In genomic region chr17:4934173-4934979, GRCh38 we compare ENCODE assay signal across 8 cellular contexts. TPM values are rescaled to one million over a fixed set of nuclear protein-coding genes. Genes with fewer than 3 reads are reported as not detected.
DNase-seq lines count a peak whose midpoint lies in the region; ATAC-seq and TF ChIP-seq lines count a peak whose summit lies in the region.

No MANE protein-coding gene starts in this region.

- H3K36me3 ChIP-seq in hepatocyte (replicated peaks; ENCODE audit: insufficient read depth, low read depth) (no peaks in the 10 kb centered on the region), thyroid gland (peaks cover 9 to 15% of the 10 kb centered on the region in 2 donors)

- ATAC-seq in WTC11, result peak; percentile 81
- ATAC-seq in HG02571 (IDR thresholded peaks at IDR 0.05; ENCODE audit: unreplicated experiment), result no peak
- no peak for ATAC-seq in HG03108 (IDR thresholded peaks at IDR 0.05; ENCODE audit: unreplicated experiment)

- H2AFZ ChIP-seq in hepatocyte, result no peak overlapping the region

- H3K9me3 ChIP-seq in hepatocyte (ENCODE audit: low read depth) (no peaks in the 10 kb centered on the region), thyroid gland (no peaks in the 10 kb centered on the region)

- WGBS in hepatocyte (ENCODE audit: low lambda C conversion rate, missing lambda C conversion rate), result 55% methylated on average over 14 of the region's 14 CpGs
- WGBS in thyroid gland, 2 donors, result 29 to 35% methylated on average over 13 to 14 of the region's 14 CpGs

- no peak overlapping the region for H3K4me2 ChIP-seq in hepatocyte

- DNase-seq in GF-D8 (lab: John Stamatoyannopoulos, UW), result peak; percentile 57
- DNase-seq in HT1080 (ENCODE audit: low read depth), result peak; percentile 82
- peak; percentile 50 for DNase-seq in WTC11 (ENCODE audit: low spot score)
- peak; percentile 34 for DNase-seq in hepatocyte (ENCODE audit: low spot score)
- peak; percentile 19 to 40 for DNase-seq in thyroid gland
- DNase-seq in amniotic stem cell (lab: John Stamatoyannopoulos, UW), result no peak

- H3K9me3 Mint-ChIP-seq in WTC11, result no peaks in the 10 kb centered on the region

- H3K79me2 ChIP-seq in hepatocyte, result peaks cover 22% of the 10 kb centered on the region

- intact Hi-C loops in thyroid gland (cut with DNase I), result no loop called here

- H3K4me1 Mint-ChIP-seq in WTC11, result peaks cover 18% of the 10 kb centered on the region

- POLR2A ChIA-PET in WTC11 (lab: Charles Lee), result no interaction called here

- H3K27me3 ChIP-seq in hepatocyte (no peaks in the 10 kb centered on the region), thyroid gland (no peaks in the 10 kb centered on the region)

- H3K4me3 ChIP-seq in hepatocyte (no peak overlapping the region), thyroid gland (replicated peaks in 1 of 3) (no peak overlapping the region)

- no peaks in the 10 kb centered on the region for H3K9me2 ChIP-seq in hepatocyte (replicated peaks; ENCODE audit: insufficient read depth)

- H3K36me3 Mint-ChIP-seq in WTC11, result peaks cover 23% of the 10 kb centered on the region

- H3K4me3 Mint-ChIP-seq in WTC11, result no peak overlapping the region

- no peak for TF ChIP-seq CTCF in WTC11 (IDR thresholded peaks at IDR 0.05)
- peak; percentile 17 for TF ChIP-seq CTCF in hepatocyte (IDR thresholded peaks at IDR 0.05; ENCODE audit: poor library complexity)
- TF ChIP-seq CTCF in thyroid gland (IDR thresholded peaks at IDR 0.05), result no peak

- TF ChIP-seq POLR2A in thyroid gland (IDR thresholded peaks at IDR 0.05), result no peak

- no peak overlapping the region; the same call in 1 of the 2 replicates for H3K27ac Mint-ChIP-seq in WTC11

- peaks cover 12% of the 10 kb centered on the region for H3K4me1 ChIP-seq in hepatocyte (ENCODE audit: insufficient read depth)
- H3K4me1 ChIP-seq in thyroid gland, result peaks cover 10 to 21% of the 10 kb centered on the region in 2 donors

- no peaks in the 10 kb centered on the region for H4K20me1 ChIP-seq in hepatocyte (ENCODE audit: insufficient read depth, poor library complexity, severe bottlenecking)

- no peaks in the 10 kb centered on the region for H3K27me3 Mint-ChIP-seq in WTC11 (ENCODE audit: low read depth)

- CTCF ChIA-PET in WTC11 (lab: Charles Lee), result interaction anchor here (0.5 to 3.3 kb wide), 10 partner anchors 10 to 128 kb away, joined by 3 to 39 read pairs (median 5); partner anchors contain the start of genes CAMTA2, CHRNE and SPAG7

- H3K27ac ChIP-seq in hepatocyte (no peak overlapping the region), thyroid gland (no peak overlapping the region)

TF ChIP-seq in WTC11, 78 proteins besides CTCF, POLR2A, EP300 and RAD21:
- 0 out of 2 replicates have a peak, but pooled peaks have one; percentile 16 for TF ChIP-seq GABPB1 (CRISPR knock-in tag; IDR thresholded peaks at IDR 0.05)
- 0 out of 2 replicates have a peak, but pooled peaks have one; percentile 53 for TF ChIP-seq ZNF281 (CRISPR knock-in tag; IDR thresholded peaks at IDR 0.05)
- no peak for TF ChIP-seq MAX (CRISPR knock-in tag; IDR thresholded peaks at IDR 0.05)

RNA-seq across cellular contexts. Expression of gene GP1BA, which starts 2.3 kb away (rescaled TPM):
- not detected in 2 replicates for total RNA-seq in HT1080 (2014; rRNA removed; shearing (Covaris generic))
- polyA plus RNA-seq in HT1080 (2015; cell fraction: cytosol; rRNA removed), result not detected in 2 replicates
- not detected in 2 replicates for polyA plus RNA-seq in HT1080 (2015; cell fraction: nucleus; rRNA removed)
- total RNA-seq in WTC11 (2021) (not detected in 3 replicates), hepatocyte (not detected in 2 replicates), thyroid gland (not detected)
- 0.06 TPM in 1 of 2 replicates, not detected in the other for polyA plus RNA-seq in hepatocyte

RNA-seq across cellular contexts. Expression of gene SLC25A11, which starts 5.5 kb away (rescaled TPM):
- total RNA-seq in HT1080 (2014; rRNA removed; shearing (Covaris generic)), result 103 and 112 TPM in 2 replicates
- polyA plus RNA-seq in HT1080 (2015; cell fraction: cytosol; rRNA removed), result 57.2 and 69.9 TPM in 2 replicates
- 36.1 and 44.7 TPM in 2 replicates for polyA plus RNA-seq in HT1080 (2015; cell fraction: nucleus; rRNA removed)
- total RNA-seq in WTC11 (2021) (73.7 to 83.3 TPM (median 76.8 TPM) in 3 replicates), hepatocyte (42.9 and 59.5 TPM in 2 replicates), thyroid gland (10 to 100 TPM; 29.3 to 62.4 (median 48.4) TPM)
- 78.7 and 84.8 TPM in 2 replicates for polyA plus RNA-seq in hepatocyte

RNA-seq across cellular contexts. Expression of gene RNF167, which starts 5.7 kb away (rescaled TPM):
- total RNA-seq in HT1080 (2014; rRNA removed; shearing (Covaris generic)), result 70.0 and 95.7 TPM in 2 replicates
- polyA plus RNA-seq in HT1080 (2015; cell fraction: cytosol; rRNA removed), result 95.4 and 101 TPM in 2 replicates
- polyA plus RNA-seq in HT1080 (2015; cell fraction: nucleus; rRNA removed), result 86.4 and 95.5 TPM in 2 replicates
- total RNA-seq in WTC11 (2021) (121 to 143 TPM (median 122 TPM) in 3 replicates), hepatocyte (59.2 and 65.1 TPM in 2 replicates), thyroid gland (10 to 100 TPM; 47.1 to 77.0 (median 67.2) TPM)
- polyA plus RNA-seq in hepatocyte, result 66.5 and 75.3 TPM in 2 replicates

RNA-seq across cellular contexts. Expression of gene PFN1, which starts 14.0 kb away (rescaled TPM):
- 1,934 and 2,529 TPM in 2 replicates for total RNA-seq in HT1080 (2014; rRNA removed; shearing (Covaris generic))
- 2,396 and 3,394 TPM in 2 replicates for polyA plus RNA-seq in HT1080 (2015; cell fraction: cytosol; rRNA removed)
- 1,024 and 1,117 TPM in 2 replicates for polyA plus RNA-seq in HT1080 (2015; cell fraction: nucleus; rRNA removed)
- total RNA-seq in WTC11 (2021) (1,289 to 1,315 TPM (median 1,307 TPM) in 3 replicates), hepatocyte (244 and 280 TPM in 2 replicates), thyroid gland (100 to 1,000 TPM; 228 to 606 (median 328) TPM)
- 706 and 713 TPM in 2 replicates for polyA plus RNA-seq in hepatocyte

RNA-seq across cellular contexts. Expression of gene ENO3, which starts 16.5 kb away (rescaled TPM):
- 2.5 and 3.0 TPM in 2 replicates for total RNA-seq in HT1080 (2014; rRNA removed; shearing (Covaris generic))
- polyA plus RNA-seq in HT1080 (2015; cell fraction: cytosol; rRNA removed), result 2.9 and 5.9 TPM in 2 replicates
- 51.8 and 55.4 TPM in 2 replicates for polyA plus RNA-seq in HT1080 (2015; cell fraction: nucleus; rRNA removed)
- total RNA-seq in WTC11 (2021), result 30.9 to 40.3 TPM (median 37.7 TPM) in 3 replicates
- 16.3 and 18.7 TPM in 2 replicates for total RNA-seq in hepatocyte
- 30.2 and 40.4 TPM in 2 replicates for polyA plus RNA-seq in hepatocyte
- 1 to 10 TPM in 3 of 4 donors, not detected in 1; 5.4 to 8.8 (median 5.5) TPM for total RNA-seq in thyroid gland
